16 cellular contexts compared by ENCODE assay signal in genomic region chr7:4937411-4937810, GRCh38. TPM values are rescaled to one million over a fixed set of nuclear protein-coding genes. Genes with fewer than 3 reads are reported as not detected.
DNase-seq lines count a peak whose midpoint lies in the region; ATAC-seq lines count a peak whose summit lies in the region.
"Had no signal": no experiment of that assay in that cellular context is flagged by ENCODE, and none has a peak within 500 bp of the region (broad histone marks: within the 10 kb centered on the region; RNA-seq: fewer than 3 reads in every experiment).

No MANE protein-coding gene starts in this region.

- H3K36me3 Mint-ChIP-seq in activated T-cell treated with anti-CD3 and anti-CD28 coated beads, Interleukin-2, amount 50 U/mL, for 4 hours (ENCODE audit: insufficient read depth), result no peaks in the 10 kb centered on the region
- H3K36me3 Mint-ChIP-seq: CD8-positive, alpha-beta T cell had no signal

- H3K4me1 Mint-ChIP-seq in activated T-cell treated with anti-CD3 and anti-CD28 coated beads, Interleukin-2, amount 50 U/mL, for 4 hours (ENCODE audit: low read depth), result no peaks in the 10 kb centered on the region
- H3K4me1 Mint-ChIP-seq: B cell had no signal

- no peaks in the 10 kb centered on the region for H3K9me3 Mint-ChIP-seq in activated T-cell treated with anti-CD3 and anti-CD28 coated beads, Interleukin-2, amount 50 U/mL, for 4 hours
- H3K9me3 Mint-ChIP-seq: CD4-positive, alpha-beta T cell; CD8-positive, alpha-beta T cell had no signal

- no peak overlapping the region for H3K4me3 Mint-ChIP-seq in activated T-cell treated with anti-CD3 and anti-CD28 coated beads, Interleukin-2, amount 50 U/mL, for 4 hours
- H3K4me3 Mint-ChIP-seq: B cell; CD4-positive, alpha-beta T cell; CD8-positive, alpha-beta T cell had no signal

- ATAC-seq in activated T-cell treated with anti-CD3 and anti-CD28 coated beads, Interleukin-2, amount 50 U/mL, for 4 hours, result no peak
- ATAC-seq in GM18511 (IDR thresholded peaks at IDR 0.05; ENCODE audit: unreplicated experiment) (no peak), HG03460 (IDR thresholded peaks at IDR 0.05; ENCODE audit: unreplicated experiment) (no peak)
- ATAC-seq: CD8-positive, alpha-beta T cell; GM12878 had no signal

- DNase-seq in G401 (ENCODE audit: low spot score), result peak; percentile 6
- DNase-seq in midbrain (lab: John Stamatoyannopoulos, UW), result peak; percentile 33
- no peak for DNase-seq in activated T-cell treated with anti-CD3 and anti-CD28 coated beads, Interleukin-2, amount 50 U/mL, for 4 hours
- DNase-seq: 8988T; ACHN; Caco-2; Calu3; CD4-positive, alpha-beta T cell; CD8-positive, alpha-beta T cell; DMS79 treated with DMSO at 0.1 percent for 48 hours; GDM1 had no signal

- no peaks in the 10 kb centered on the region for H3K27me3 Mint-ChIP-seq in activated T-cell treated with anti-CD3 and anti-CD28 coated beads, Interleukin-2, amount 50 U/mL, for 4 hours (ENCODE audit: low read depth)
- H3K27me3 Mint-ChIP-seq: CD4-positive, alpha-beta T cell had no signal

- in situ Hi-C loops in G401 (cut with HindIII; ENCODE audit: low sequenced_read_pairs), result no loop called here

RNA-seq across cellular contexts. Expression of gene MMD2, which starts 21.6 kb away (rescaled TPM):
- not detected in 2 replicates for total RNA-seq in G401 (2014; rRNA removed; shearing (Covaris generic))
- not detected for total RNA-seq in activated T-cell treated with anti-CD3 and anti-CD28 coated beads, Interleukin-2, amount 50 U/mL, for 4 hours
- total RNA-seq: A673; B cell; Caco-2; Calu3; CD4-positive, alpha-beta T cell; CD8-positive, alpha-beta T cell; GM12878 had no signal

RNA-seq across cellular contexts. Expression of gene RADIL, which starts 53.9 kb away (rescaled TPM):
- total RNA-seq in G401 (2014; rRNA removed; shearing (Covaris generic)), result 7.3 and 14.8 TPM in 2 replicates
- under 1 TPM; 0.08 to 0.32 (median 0.23) TPM for total RNA-seq in activated T-cell treated with anti-CD3 and anti-CD28 coated beads, Interleukin-2, amount 50 U/mL, for 4 hours
- total RNA-seq: B cell; Caco-2; CD4-positive, alpha-beta T cell; CD8-positive, alpha-beta T cell had no signal
